8 cellular contexts compared by ENCODE assay signal in genomic region chr3:187186801-187187421, GRCh38. TPM values are rescaled to one million over a fixed set of nuclear protein-coding genes. Genes with fewer than 3 reads are reported as not detected.
DNase-seq lines count a peak whose midpoint lies in the region; ATAC-seq and TF ChIP-seq lines count a peak whose summit lies in the region.

No MANE protein-coding gene starts in this region.

- no peak overlapping the region for H3K4me3 Mint-ChIP-seq in activated T-cell treated with anti-CD3 and anti-CD28 coated beads, Interleukin-2, amount 50 U/mL, for 72 hours

- no peak overlapping the region for H3K27ac Mint-ChIP-seq in activated T-cell treated with anti-CD3 and anti-CD28 coated beads, Interleukin-2, amount 50 U/mL, for 72 hours

- ATAC-seq in HG03139 (IDR thresholded peaks at IDR 0.05; ENCODE audit: unreplicated experiment) (no peak), GM18519 (IDR thresholded peaks at IDR 0.05; ENCODE audit: low FRiP score, unreplicated experiment) (no peak)
- no peak for ATAC-seq in activated T-cell treated with anti-CD3 and anti-CD28 coated beads, Interleukin-2, amount 50 U/mL, for 72 hours (replicated peaks in 1 of 2)

- H3K4me2 ChIP-seq in neuronal stem cell (ENCODE audit: insufficient read depth, low read length, poor library complexity, severe bottlenecking), result no peak overlapping the region

- H2BK120ac ChIP-seq in neuronal stem cell (ENCODE audit: low read depth, low read length), result no peak overlapping the region

- DNase-seq in Daoy (ENCODE audit: low read depth), result peak; percentile 87
- DNase-seq in MG63, result peak; percentile 96
- no peak for DNase-seq in esophagus muscularis mucosa (ENCODE audit: extremely low spot score)
- no peak for DNase-seq in neuronal stem cell (ENCODE audit: low spot score)
- DNase-seq in testis, result no peak
- no peak for DNase-seq in activated T-cell treated with anti-CD3 and anti-CD28 coated beads, Interleukin-2, amount 50 U/mL, for 72 hours

- no peaks in the 10 kb centered on the region for H3K36me3 Mint-ChIP-seq in activated T-cell treated with anti-CD3 and anti-CD28 coated beads, Interleukin-2, amount 50 U/mL, for 72 hours (ENCODE audit: insufficient read depth in 2 of 2)

- TF ChIP-seq EP300 in esophagus muscularis mucosa (IDR thresholded peaks at IDR 0.05), result no peak

- no peak overlapping the region for H4K91ac ChIP-seq in neuronal stem cell (ENCODE audit: low read depth, low read length, poor library complexity)

- 42% methylated on average over 4 of the region's 5 CpGs for WGBS in esophagus muscularis mucosa
- WGBS in neuronal stem cell (ENCODE audit: extremely low coverage in 2 of 2, insufficient read length in 2 of 2, insufficient replicate concordance in 1 of 2), 2 donors, result no CpG with 5 or more reads among the region's 5 CpGs
- WGBS in testis, 2 donors, result 62 to 73% methylated on average over 5 of the region's 5 CpGs

- intact Hi-C loops in esophagus muscularis mucosa (cut with DNase I) (no loop called here), testis (cut with DNase I; ENCODE audit: low total_unique reads) (no loop called here)

- H3K9me3 Mint-ChIP-seq in activated T-cell treated with anti-CD3 and anti-CD28 coated beads, Interleukin-2, amount 50 U/mL, for 72 hours, result no peaks in the 10 kb centered on the region

- no peak overlapping the region for H3K4me3 ChIP-seq in MG63
- H3K4me3 ChIP-seq in esophagus muscularis mucosa, result no peak overlapping the region
- no peak overlapping the region for H3K4me3 ChIP-seq in neuronal stem cell (ENCODE audit: low read length in 2 of 2)
- no peak overlapping the region for H3K4me3 ChIP-seq in testis

- H3K36me3 ChIP-seq in MG63, result no peaks in the 10 kb centered on the region
- no peaks in the 10 kb centered on the region for H3K36me3 ChIP-seq in esophagus muscularis mucosa
- no peaks in the 10 kb centered on the region for H3K36me3 ChIP-seq in neuronal stem cell (replicated peaks in 1 of 2; ENCODE audit: control insufficient read depth in 2 of 2, insufficient read depth in 2 of 2, low read length in 2 of 2)
- H3K36me3 ChIP-seq in testis (ENCODE audit: low read depth, missing control alignments), result no peaks in the 10 kb centered on the region

- H2BK12ac ChIP-seq in neuronal stem cell (ENCODE audit: low read length), result no peak overlapping the region

- peak overlapping the region; percentile 17 for H3K18ac ChIP-seq in neuronal stem cell (ENCODE audit: low read length)

- H3K79me1 ChIP-seq in neuronal stem cell (ENCODE audit: low read depth, low read length), result no peaks in the 10 kb centered on the region

- H3K14ac ChIP-seq in neuronal stem cell (ENCODE audit: low read length), result no peak overlapping the region

- no peak overlapping the region for H2BK15ac ChIP-seq in neuronal stem cell (ENCODE audit: low read length)

- H3K4ac ChIP-seq in neuronal stem cell (ENCODE audit: low read length), result no peak overlapping the region

- H3K4me1 ChIP-seq in esophagus muscularis mucosa, result peaks cover 32 to 48% (median 40%) of the 10 kb centered on the region in 4 donors
- H3K4me1 ChIP-seq in neuronal stem cell (ENCODE audit: control insufficient read depth in 2 of 2, insufficient read depth in 1 of 2, low read depth in 1 of 2, low read length in 2 of 2), result peaks cover 6 to 11% of the 10 kb centered on the region in 2 donors
- H3K4me1 ChIP-seq in testis, result no peaks in the 10 kb centered on the region

- no peak overlapping the region for H4K8ac ChIP-seq in neuronal stem cell (ENCODE audit: low read depth, low read length)

- TF ChIP-seq POLR2A in esophagus muscularis mucosa (IDR thresholded peaks at IDR 0.05; ENCODE audit: low read depth) (no peak), testis (IDR thresholded peaks at IDR 0.05) (no peak)

- H3K4me1 Mint-ChIP-seq in activated T-cell treated with anti-CD3 and anti-CD28 coated beads, Interleukin-2, amount 50 U/mL, for 72 hours (ENCODE audit: low read depth), result no peaks in the 10 kb centered on the region

- no peak overlapping the region for H3K9ac ChIP-seq in neuronal stem cell (ENCODE audit: low read depth, low read length, poor library complexity)

- H3K27ac ChIP-seq in esophagus muscularis mucosa (replicated peaks in 1 of 4) (peak overlapping the region; percentile 78 to 87 (median 80)), neuronal stem cell (replicated peaks; ENCODE audit: low read length) (no peak overlapping the region), testis (no peak overlapping the region)

- no peak overlapping the region for H2BK5ac ChIP-seq in neuronal stem cell (ENCODE audit: low read length)

- H2AK5ac ChIP-seq in neuronal stem cell (ENCODE audit: low read depth, low read length), result no peak overlapping the region

- H2AFZ ChIP-seq in neuronal stem cell (ENCODE audit: low read length), result no peak overlapping the region

- H3K9me3 ChIP-seq in MG63 (peaks cover 1% of the 10 kb centered on the region; the same call in 1 of the 2 replicates), esophagus muscularis mucosa (no peaks in the 10 kb centered on the region), neuronal stem cell (replicated peaks in 1 of 2; ENCODE audit: control insufficient read depth in 2 of 2, insufficient read depth in 1 of 2, low read depth in 1 of 2, low read length in 2 of 2) (no peaks in the 10 kb centered on the region), testis (no peaks in the 10 kb centered on the region)

- no peaks in the 10 kb centered on the region for H3K27me3 ChIP-seq in MG63
- H3K27me3 ChIP-seq in esophagus muscularis mucosa, result no peaks in the 10 kb centered on the region
- H3K27me3 ChIP-seq in neuronal stem cell (ENCODE audit: control insufficient read depth in 3 of 3, insufficient read depth in 3 of 3, low read depth in 1 of 3, low read length in 3 of 3), result no peaks in the 10 kb centered on the region
- H3K27me3 ChIP-seq in testis, result no peaks in the 10 kb centered on the region

- no peak overlapping the region for H3K23ac ChIP-seq in neuronal stem cell (ENCODE audit: low read depth, low read length, poor library complexity)

- TF ChIP-seq CTCF in esophagus muscularis mucosa (IDR thresholded peaks at IDR 0.05) (peak in 1 of 3 experiments; percentile 4), testis (IDR thresholded peaks at IDR 0.05) (no peak)

- H3K27me3 Mint-ChIP-seq in activated T-cell treated with anti-CD3 and anti-CD28 coated beads, Interleukin-2, amount 50 U/mL, for 72 hours (ENCODE audit: low read depth), result peaks cover 42% of the 10 kb centered on the region

RNA-seq across cellular contexts. Expression of gene RTP1, which starts 10.4 kb away (rescaled TPM):
- total RNA-seq in Daoy (2014; rRNA removed; shearing (Covaris generic)), result not detected in 2 replicates
- not detected in 2 replicates for total RNA-seq in MG63 (2014; rRNA removed; shearing (Covaris generic); ENCODE audit: low replicate concordance)
- total RNA-seq in esophagus muscularis mucosa (not detected), testis (under 1 TPM; 0.93 to 0.94 TPM)
- 0.26 TPM for polyA plus RNA-seq in neuronal stem cell (2013, experiment 1 of 2)
- polyA plus RNA-seq in neuronal stem cell (2013, experiment 2 of 2), result 0.25 TPM
- 0.59 TPM for polyA plus RNA-seq in testis (ENCODE audit: insufficient read depth, low read depth, low replicate concordance)
- total RNA-seq in activated T-cell treated with anti-CD3 and anti-CD28 coated beads, Interleukin-2, amount 50 U/mL, for 72 hours, result not detected

RNA-seq across cellular contexts. Expression of gene RPL39L, which starts 47.6 kb away (rescaled TPM):
- 44.2 and 62.6 TPM in 2 replicates for total RNA-seq in Daoy (2014; rRNA removed; shearing (Covaris generic))
- total RNA-seq in MG63 (2014; rRNA removed; shearing (Covaris generic); ENCODE audit: low replicate concordance), result 145 and 309 TPM in 2 replicates
- 1 to 10 TPM; 3.6 to 9.1 (median 7.5) TPM for total RNA-seq in esophagus muscularis mucosa
- 100 TPM for polyA plus RNA-seq in neuronal stem cell (2013, experiment 1 of 2)
- 95.4 TPM for polyA plus RNA-seq in neuronal stem cell (2013, experiment 2 of 2)
- total RNA-seq in testis, result 100 to 1,000 TPM in 1 of 2 donors, 10 to 100 TPM in 1; 93.0 to 101 TPM
- polyA plus RNA-seq in testis (ENCODE audit: insufficient read depth, low read depth, low replicate concordance), result 421 TPM
- total RNA-seq in activated T-cell treated with anti-CD3 and anti-CD28 coated beads, Interleukin-2, amount 50 U/mL, for 72 hours, result 10 to 100 TPM; 32.0 to 35.9 TPM

Comparison
In these comparisons a context has a peak if more than half of its experiments do, and no peak if none do; other contexts are left out.
1. DNase-seq: peak in Daoy (single experiment) and MG63 (single experiment); none in esophagus muscularis mucosa (single experiment), neuronal stem cell (single experiment), testis (single experiment) and activated T-cell treated with anti-CD3 and anti-CD28 coated beads, Interleukin-2, amount 50 U/mL, for 72 hours (0 of 2).
2. H3K27ac ChIP-seq: peak in esophagus muscularis mucosa (4 of 4); none in neuronal stem cell (single experiment) and testis (0 of 2).